Comparison of ENCODE assay signal across 1 cellular context in the genomic region with DNA sequence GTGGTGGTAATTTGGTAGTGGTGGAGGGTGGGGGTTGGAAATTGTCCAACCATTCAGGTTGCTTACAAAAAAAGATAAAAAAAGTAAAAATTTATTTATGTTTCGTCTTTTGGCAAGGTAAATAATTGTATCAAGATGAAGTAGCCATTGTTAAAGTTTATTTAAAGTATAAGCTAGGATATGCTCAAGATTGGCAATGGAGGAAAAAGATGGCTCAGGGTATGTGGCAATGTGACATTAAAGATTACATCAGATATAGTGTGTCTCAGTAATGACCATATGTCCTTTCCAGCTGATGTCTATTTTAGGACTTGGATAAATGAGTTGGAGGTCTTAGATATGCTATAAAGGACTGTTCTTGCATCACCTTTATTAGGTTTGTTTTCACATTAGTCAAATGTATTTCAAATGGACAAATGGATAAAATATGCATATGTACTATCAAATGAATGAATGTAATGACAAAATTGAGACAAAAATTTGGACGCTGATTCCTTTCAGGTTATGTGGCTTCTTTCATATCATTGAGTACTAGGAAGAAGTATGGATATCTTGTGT.
TF ChIP-seq lines count a peak whose summit lies in the region.

No MANE protein-coding gene starts in this region.

TF ChIP-seq in K562, 482 proteins besides CTCF, POLR2A, EP300 and RAD21 (continued from another document and continues in another):
- TF ChIP-seq, protein P1, sequence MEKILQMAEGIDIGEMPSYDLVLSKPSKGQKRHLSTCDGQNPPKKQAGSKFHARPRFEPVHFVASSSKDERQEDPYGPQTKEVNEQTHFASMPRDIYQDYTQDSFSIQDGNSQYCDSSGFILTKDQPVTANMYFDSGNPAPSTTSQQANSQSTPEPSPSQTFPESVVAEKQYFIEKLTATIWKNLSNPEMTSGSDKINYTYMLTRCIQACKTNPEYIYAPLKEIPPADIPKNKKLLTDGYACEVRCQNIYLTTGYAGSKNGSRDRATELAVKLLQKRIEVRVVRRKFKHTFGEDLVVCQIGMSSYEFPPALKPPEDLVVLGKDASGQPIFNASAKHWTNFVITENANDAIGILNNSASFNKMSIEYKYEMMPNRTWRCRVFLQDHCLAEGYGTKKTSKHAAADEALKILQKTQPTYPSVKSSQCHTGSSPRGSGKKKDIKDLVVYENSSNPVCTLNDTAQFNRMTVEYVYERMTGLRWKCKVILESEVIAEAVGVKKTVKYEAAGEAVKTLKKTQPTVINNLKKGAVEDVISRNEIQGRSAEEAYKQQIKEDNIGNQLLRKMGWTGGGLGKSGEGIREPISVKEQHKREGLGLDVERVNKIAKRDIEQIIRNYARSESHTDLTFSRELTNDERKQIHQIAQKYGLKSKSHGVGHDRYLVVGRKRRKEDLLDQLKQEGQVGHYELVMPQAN (IDR thresholded peaks at IDR 0.05; ENCODE audit: borderline replicate concordance), result no peak
- TF ChIP-seq CBX1 (IDR thresholded peaks at IDR 0.05; ENCODE audit: low read depth), result no peak
- TF ChIP-seq SMARCA5 (IDR thresholded peaks at IDR 0.05), result 0 out of 2 replicates have a peak, but pooled peaks have one; percentile 42
- 0 out of 4 replicates have a peak, but pooled peaks of 1 of the 2 experiments have one; percentile 39 for TF ChIP-seq CSDE1 (IDR thresholded peaks at IDR 0.05)
- peak; percentile 98 for TF ChIP-seq MEF2A (IDR thresholded peaks at IDR 0.05; ENCODE audit: control insufficient read depth, low read depth, low read length)
- peak; percentile 56 for TF ChIP-seq DMBX1 (CRISPR knock-in tag; IDR thresholded peaks at IDR 0.05; ENCODE audit: borderline replicate concordance)
- peak; percentile 68 for TF ChIP-seq HDAC3 (IDR thresholded peaks at IDR 0.05; ENCODE audit: borderline replicate concordance, partially characterized antibody)
- TF ChIP-seq RBM17 (IDR thresholded peaks at IDR 0.05; ENCODE audit: borderline replicate concordance, low read depth, low read length), result no peak
- no peak for TF ChIP-seq TAF1 (IDR thresholded peaks at IDR 0.05; ENCODE audit: control insufficient read depth, extremely low read depth, insufficient read depth, low read length, severe bottlenecking)
- TF ChIP-seq ZNF785 (CRISPR knock-in tag; IDR thresholded peaks at IDR 0.05), result no peak
- no peak for TF ChIP-seq ZNF586 (CRISPR knock-in tag; conservative IDR thresholded peaks at IDR 0.05)
- no peak for TF ChIP-seq HNRNPK (IDR thresholded peaks at IDR 0.05; ENCODE audit: low read depth, low read length, poor library complexity, severe bottlenecking)
- no peak for TF ChIP-seq NR2F6 (CRISPR knock-in tag; IDR thresholded peaks at IDR 0.05)
- TF ChIP-seq ATF1 (CRISPR knock-in tag; IDR thresholded peaks at IDR 0.05), result no peak
- TF ChIP-seq ATF1 (tag; IDR thresholded peaks at IDR 0.05), result 0 out of 2 replicates have a peak, but pooled peaks have one; percentile 14
- no peak for TF ChIP-seq PRPF4 (IDR thresholded peaks at IDR 0.05; ENCODE audit: insufficient read depth, low read depth, low read length, poor library complexity, severe bottlenecking)
- TF ChIP-seq ZNF324 (CRISPR knock-in tag; IDR thresholded peaks at IDR 0.05), result no peak
- TF ChIP-seq PHF8 (IDR thresholded peaks at IDR 0.05; ENCODE audit: borderline replicate concordance, low read length), result no peak
- no peak for TF ChIP-seq RBM14 (IDR thresholded peaks at IDR 0.05; ENCODE audit: borderline replicate concordance, insufficient read depth, low read depth, low read length)
- no peak for TF ChIP-seq SP2 (IDR thresholded peaks at IDR 0.05; ENCODE audit: extremely low read depth, low read depth, low read length, poor library complexity, severe bottlenecking)
- no peak for TF ChIP-seq HDAC8 (tag; IDR thresholded peaks at IDR 0.05)
- TF ChIP-seq RFX1 (IDR thresholded peaks at IDR 0.05), result peak; percentile 17; the same call in 1 of the 2 replicates
- no peak for TF ChIP-seq COPS2 (conservative IDR thresholded peaks at IDR 0.05)
- no peak; the same call in 1 of the 2 replicates for TF ChIP-seq HMG20A (CRISPR knock-in tag; conservative IDR thresholded peaks at IDR 0.05)
- TF ChIP-seq ZNF23 (CRISPR knock-in tag; IDR thresholded peaks at IDR 0.05), result 0 out of 2 replicates have a peak, but pooled peaks have one; percentile 17
- TF ChIP-seq PPARD (CRISPR knock-in tag; IDR thresholded peaks at IDR 0.05), result no peak
- TF ChIP-seq, protein P2, sequence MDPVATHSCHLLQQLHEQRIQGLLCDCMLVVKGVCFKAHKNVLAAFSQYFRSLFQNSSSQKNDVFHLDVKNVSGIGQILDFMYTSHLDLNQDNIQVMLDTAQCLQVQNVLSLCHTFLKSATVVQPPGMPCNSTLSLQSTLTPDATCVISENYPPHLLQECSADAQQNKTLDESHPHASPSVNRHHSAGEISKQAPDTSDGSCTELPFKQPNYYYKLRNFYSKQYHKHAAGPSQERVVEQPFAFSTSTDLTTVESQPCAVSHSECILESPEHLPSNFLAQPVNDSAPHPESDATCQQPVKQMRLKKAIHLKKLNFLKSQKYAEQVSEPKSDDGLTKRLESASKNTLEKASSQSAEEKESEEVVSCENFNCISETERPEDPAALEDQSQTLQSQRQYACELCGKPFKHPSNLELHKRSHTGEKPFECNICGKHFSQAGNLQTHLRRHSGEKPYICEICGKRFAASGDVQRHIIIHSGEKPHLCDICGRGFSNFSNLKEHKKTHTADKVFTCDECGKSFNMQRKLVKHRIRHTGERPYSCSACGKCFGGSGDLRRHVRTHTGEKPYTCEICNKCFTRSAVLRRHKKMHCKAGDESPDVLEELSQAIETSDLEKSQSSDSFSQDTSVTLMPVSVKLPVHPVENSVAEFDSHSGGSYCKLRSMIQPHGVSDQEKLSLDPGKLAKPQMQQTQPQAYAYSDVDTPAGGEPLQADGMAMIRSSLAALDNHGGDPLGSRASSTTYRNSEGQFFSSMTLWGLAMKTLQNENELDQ (CRISPR knock-in tag; IDR thresholded peaks at IDR 0.05; ENCODE audit: borderline replicate concordance), result no peak
- no peak for TF ChIP-seq IRF2 (CRISPR knock-in tag; IDR thresholded peaks at IDR 0.05)
- TF ChIP-seq FOXJ3 (CRISPR knock-in tag; IDR thresholded peaks at IDR 0.05), result no peak
- TF ChIP-seq ZNF239 (CRISPR knock-in tag; IDR thresholded peaks at IDR 0.05), result no peak
- TF ChIP-seq GABPB1 (CRISPR knock-in tag; IDR thresholded peaks at IDR 0.05), result no peak
- no peak for TF ChIP-seq XRCC5 (IDR thresholded peaks at IDR 0.05; ENCODE audit: low read depth, low read length)
- TF ChIP-seq, protein P3, sequence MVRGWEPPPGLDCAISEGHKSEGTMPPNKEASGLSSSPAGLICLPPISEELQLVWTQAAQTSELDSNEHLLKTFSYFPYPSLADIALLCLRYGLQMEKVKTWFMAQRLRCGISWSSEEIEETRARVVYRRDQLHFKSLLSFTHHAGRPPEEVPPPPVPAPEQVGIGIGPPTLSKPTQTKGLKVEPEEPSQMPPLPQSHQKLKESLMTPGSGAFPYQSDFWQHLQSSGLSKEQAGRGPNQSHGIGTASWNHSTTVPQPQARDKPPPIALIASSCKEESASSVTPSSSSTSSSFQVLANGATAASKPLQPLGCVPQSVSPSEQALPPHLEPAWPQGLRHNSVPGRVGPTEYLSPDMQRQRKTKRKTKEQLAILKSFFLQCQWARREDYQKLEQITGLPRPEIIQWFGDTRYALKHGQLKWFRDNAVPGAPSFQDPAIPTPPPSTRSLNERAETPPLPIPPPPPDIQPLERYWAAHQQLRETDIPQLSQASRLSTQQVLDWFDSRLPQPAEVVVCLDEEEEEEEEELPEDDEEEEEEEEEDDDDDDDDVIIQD (CRISPR knock-in tag; IDR thresholded peaks at IDR 0.05), result no peak
- TF ChIP-seq POLR2AphosphoS2 (IDR thresholded peaks at IDR 0.05; ENCODE audit: low read length), result no peak
- no peak for TF ChIP-seq PHF21A (IDR thresholded peaks at IDR 0.05; ENCODE audit: borderline replicate concordance, low read depth)
- no peak for TF ChIP-seq NR4A1 (CRISPR knock-in tag; IDR thresholded peaks at IDR 0.05)
- peak; percentile 92 for TF ChIP-seq NR4A1 (tag; IDR thresholded peaks at IDR 0.05)
- no peak for TF ChIP-seq ZNF830 (CRISPR knock-in tag; IDR thresholded peaks at IDR 0.05)
- TF ChIP-seq ZNF778 (CRISPR knock-in tag; IDR thresholded peaks at IDR 0.05), result no peak
- TF ChIP-seq ZNF3 (CRISPR knock-in tag; IDR thresholded peaks at IDR 0.05), result no peak
- peak; percentile 22 for TF ChIP-seq ZBTB8A (IDR thresholded peaks at IDR 0.05; ENCODE audit: partially characterized antibody)
- TF ChIP-seq BRD9 (IDR thresholded peaks at IDR 0.05; ENCODE audit: low read depth, partially characterized antibody), result no peak
- no peak for TF ChIP-seq SLC30A9 (CRISPR knock-in tag; IDR thresholded peaks at IDR 0.05)
- TF ChIP-seq ARHGAP35 (IDR thresholded peaks at IDR 0.05; ENCODE audit: partially characterized antibody), result no peak
- TF ChIP-seq, protein P4, sequence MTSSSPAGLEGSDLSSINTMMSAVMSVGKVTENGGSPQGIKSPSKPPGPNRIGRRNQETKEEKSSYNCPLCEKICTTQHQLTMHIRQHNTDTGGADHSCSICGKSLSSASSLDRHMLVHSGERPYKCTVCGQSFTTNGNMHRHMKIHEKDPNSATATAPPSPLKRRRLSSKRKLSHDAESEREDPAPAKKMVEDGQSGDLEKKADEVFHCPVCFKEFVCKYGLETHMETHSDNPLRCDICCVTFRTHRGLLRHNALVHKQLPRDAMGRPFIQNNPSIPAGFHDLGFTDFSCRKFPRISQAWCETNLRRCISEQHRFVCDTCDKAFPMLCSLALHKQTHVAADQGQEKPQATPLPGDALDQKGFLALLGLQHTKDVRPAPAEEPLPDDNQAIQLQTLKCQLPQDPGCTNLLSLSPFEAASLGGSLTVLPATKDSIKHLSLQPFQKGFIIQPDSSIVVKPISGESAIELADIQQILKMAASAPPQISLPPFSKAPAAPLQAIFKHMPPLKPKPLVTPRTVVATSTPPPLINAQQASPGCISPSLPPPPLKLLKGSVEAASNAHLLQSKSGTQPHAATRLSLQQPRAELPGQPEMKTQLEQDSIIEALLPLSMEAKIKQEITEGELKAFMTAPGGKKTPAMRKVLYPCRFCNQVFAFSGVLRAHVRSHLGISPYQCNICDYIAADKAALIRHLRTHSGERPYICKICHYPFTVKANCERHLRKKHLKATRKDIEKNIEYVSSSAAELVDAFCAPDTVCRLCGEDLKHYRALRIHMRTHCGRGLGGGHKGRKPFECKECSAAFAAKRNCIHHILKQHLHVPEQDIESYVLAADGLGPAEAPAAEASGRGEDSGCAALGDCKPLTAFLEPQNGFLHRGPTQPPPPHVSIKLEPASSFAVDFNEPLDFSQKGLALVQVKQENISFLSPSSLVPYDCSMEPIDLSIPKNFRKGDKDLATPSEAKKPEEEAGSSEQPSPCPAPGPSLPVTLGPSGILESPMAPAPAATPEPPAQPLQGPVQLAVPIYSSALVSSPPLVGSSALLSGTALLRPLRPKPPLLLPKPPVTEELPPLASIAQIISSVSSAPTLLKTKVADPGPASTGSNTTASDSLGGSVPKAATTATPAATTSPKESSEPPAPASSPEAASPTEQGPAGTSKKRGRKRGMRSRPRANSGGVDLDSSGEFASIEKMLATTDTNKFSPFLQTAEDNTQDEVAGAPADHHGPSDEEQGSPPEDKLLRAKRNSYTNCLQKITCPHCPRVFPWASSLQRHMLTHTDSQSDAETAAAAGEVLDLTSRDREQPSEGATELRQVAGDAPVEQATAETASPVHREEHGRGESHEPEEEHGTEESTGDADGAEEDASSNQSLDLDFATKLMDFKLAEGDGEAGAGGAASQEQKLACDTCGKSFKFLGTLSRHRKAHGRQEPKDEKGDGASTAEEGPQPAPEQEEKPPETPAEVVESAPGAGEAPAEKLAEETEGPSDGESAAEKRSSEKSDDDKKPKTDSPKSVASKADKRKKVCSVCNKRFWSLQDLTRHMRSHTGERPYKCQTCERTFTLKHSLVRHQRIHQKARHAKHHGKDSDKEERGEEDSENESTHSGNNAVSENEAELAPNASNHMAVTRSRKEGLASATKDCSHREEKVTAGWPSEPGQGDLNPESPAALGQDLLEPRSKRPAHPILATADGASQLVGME (CRISPR knock-in tag; IDR thresholded peaks at IDR 0.05), result no peak
- TF ChIP-seq NCOR1 (IDR thresholded peaks at IDR 0.05), result peak; percentile 36
- TF ChIP-seq NFIC (IDR thresholded peaks at IDR 0.05), result peak; percentile 56
- peak; percentile 34; the same call in 1 of the 2 replicates for TF ChIP-seq MIER1 (IDR thresholded peaks at IDR 0.05; ENCODE audit: low read depth)
- no peak for TF ChIP-seq ETS2 (tag; IDR thresholded peaks at IDR 0.05; ENCODE audit: borderline replicate concordance, poor library complexity, severe bottlenecking)
- TF ChIP-seq GTF2A2 (tag; IDR thresholded peaks at IDR 0.05), result 0 out of 2 replicates have a peak, but pooled peaks have one; percentile 48
- TF ChIP-seq SRSF1 (IDR thresholded peaks at IDR 0.05; ENCODE audit: low read depth, low read length), result no peak
- TF ChIP-seq, protein P5, sequence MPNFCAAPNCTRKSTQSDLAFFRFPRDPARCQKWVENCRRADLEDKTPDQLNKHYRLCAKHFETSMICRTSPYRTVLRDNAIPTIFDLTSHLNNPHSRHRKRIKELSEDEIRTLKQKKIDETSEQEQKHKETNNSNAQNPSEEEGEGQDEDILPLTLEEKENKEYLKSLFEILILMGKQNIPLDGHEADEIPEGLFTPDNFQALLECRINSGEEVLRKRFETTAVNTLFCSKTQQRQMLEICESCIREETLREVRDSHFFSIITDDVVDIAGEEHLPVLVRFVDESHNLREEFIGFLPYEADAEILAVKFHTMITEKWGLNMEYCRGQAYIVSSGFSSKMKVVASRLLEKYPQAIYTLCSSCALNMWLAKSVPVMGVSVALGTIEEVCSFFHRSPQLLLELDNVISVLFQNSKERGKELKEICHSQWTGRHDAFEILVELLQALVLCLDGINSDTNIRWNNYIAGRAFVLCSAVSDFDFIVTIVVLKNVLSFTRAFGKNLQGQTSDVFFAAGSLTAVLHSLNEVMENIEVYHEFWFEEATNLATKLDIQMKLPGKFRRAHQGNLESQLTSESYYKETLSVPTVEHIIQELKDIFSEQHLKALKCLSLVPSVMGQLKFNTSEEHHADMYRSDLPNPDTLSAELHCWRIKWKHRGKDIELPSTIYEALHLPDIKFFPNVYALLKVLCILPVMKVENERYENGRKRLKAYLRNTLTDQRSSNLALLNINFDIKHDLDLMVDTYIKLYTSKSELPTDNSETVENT (CRISPR knock-in tag; IDR thresholded peaks at IDR 0.05), result no peak
- TF ChIP-seq KAT2B (IDR thresholded peaks at IDR 0.05; ENCODE audit: low read depth, low read length), result no peak
- TF ChIP-seq EP400 (IDR thresholded peaks at IDR 0.05), result peak; percentile 88
- TF ChIP-seq TAF15 (IDR thresholded peaks at IDR 0.05; ENCODE audit: low read depth, low read length), result no peak
- TF ChIP-seq DNMT1 (IDR thresholded peaks at IDR 0.05), result no peak
